Comparison of ENCODE assay signal across 13 cellular contexts in the genomic region with DNA sequence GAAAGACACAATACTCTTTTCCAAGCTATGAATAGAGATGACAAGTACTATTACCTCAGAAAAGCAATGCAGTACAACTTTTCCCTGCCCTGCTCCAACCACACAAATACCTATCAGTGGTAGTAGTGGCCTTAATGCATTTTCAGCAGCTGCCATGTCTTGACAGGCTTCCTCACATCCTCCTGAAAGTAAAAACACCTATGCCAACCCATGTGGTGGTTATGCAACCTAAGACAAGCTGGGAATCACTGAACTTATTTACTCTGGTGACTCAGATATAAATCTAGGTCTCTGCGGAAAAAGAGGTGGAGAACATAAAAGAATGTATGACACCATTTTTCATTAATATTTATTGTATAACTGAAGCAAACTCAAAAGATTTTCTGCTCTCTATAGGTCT. TPM values are rescaled to one million over a fixed set of nuclear protein-coding genes. Genes with fewer than 3 reads are reported as not detected.
DNase-seq lines count a peak whose midpoint lies in the region; ATAC-seq lines count a peak whose summit lies in the region.
"Had no signal": no experiment of that assay in that cellular context is flagged by ENCODE, and none has a peak within 500 bp of the region (broad histone marks: within the 10 kb centered on the region; RNA-seq: fewer than 3 reads in every experiment).

No MANE protein-coding gene starts in this region.

- no peak overlapping the region for H2AFZ ChIP-seq in ACC112 (ENCODE audit: low read length, unreplicated experiment)

- H3K4me1 ChIP-seq in ACC112 (ENCODE audit: control insufficient read depth, insufficient read depth, low read length, unreplicated experiment): peaks cover 18% of the 10 kb centered on the region

- no peaks in the 10 kb centered on the region for H3K27me3 ChIP-seq in ACC112 (ENCODE audit: insufficient read depth, low read length)
- H3K27me3 ChIP-seq: dorsolateral prefrontal cortex had no signal

- DNase-seq in NCI-H226: peak; percentile 84
- DNase-seq in dermis blood vessel endothelial cell: peak; percentile 46
- DNase-seq in lung microvascular endothelial cell (ENCODE audit: low read depth in 2 of 2): peak; percentile 44 to 58
- no peak for DNase-seq in NAMALWA (ENCODE audit: low spot score)
- no peak for DNase-seq in stimulated activated CD4-positive, alpha-beta T cell treated with anti-CD3 and anti-CD28 coated beads, Interleukin-12 subunit alpha, Interleukin-12 subunit beta, amount 100 ng/mL, for 4 hours
- no peak for DNase-seq in DMS153 treated with DMSO at 0.1 percent for 48 hours (lab: John Stamatoyannopoulos, UW; ENCODE audit: unreplicated experiment)
- DNase-seq: activated CD4-positive, CD25-positive, alpha-beta regulatory T cell; dorsolateral prefrontal cortex; GF-D8; NCI-H1092; retina had no signal

- H3K79me2 ChIP-seq in ACC112 (ENCODE audit: control insufficient read depth, insufficient read depth, low read length, unreplicated experiment): peaks cover 83% of the 10 kb centered on the region

- no peak overlapping the region for H3K4me3 ChIP-seq in ACC112 (ENCODE audit: low read depth, low read length)
- H3K4me3 ChIP-seq: dorsolateral prefrontal cortex had no signal

- H3K27ac ChIP-seq in ACC112 (ENCODE audit: low read depth, low read length): peak overlapping the region; percentile 50

- no peaks in the 10 kb centered on the region for H3K36me3 ChIP-seq in ACC112 (ENCODE audit: insufficient read depth, low read length)

- no peak for ATAC-seq in GM21576 (IDR thresholded peaks at IDR 0.05; ENCODE audit: unreplicated experiment)

RNA-seq across cellular contexts. Expression of a gene that starts 14.5 kb away (rescaled TPM):
- 103 and 145 TPM in 2 replicates for total RNA-seq in dermis blood vessel endothelial cell
- 56.4 and 72.4 TPM in 2 replicates for total RNA-seq in lung microvascular endothelial cell

Comparison
In these comparisons a context has a peak if more than half of its experiments do, and no peak if none do; other contexts are left out.
1. DNase-seq: peak in NCI-H226 (single experiment), dermis blood vessel endothelial cell (single experiment) and lung microvascular endothelial cell (2 of 2); none in NAMALWA (single experiment), stimulated activated CD4-positive, alpha-beta T cell treated with anti-CD3 and anti-CD28 coated beads, Interleukin-12 subunit alpha, Interleukin-12 subunit beta, amount 100 ng/mL, for 4 hours (single experiment) and DMS153 treated with DMSO at 0.1 percent for 48 hours (single experiment).